ENCODE assay signal across 10 cellular contexts in genomic region chr6:52157301-52157930, GRCh38. TPM values are rescaled to one million over a fixed set of nuclear protein-coding genes. Genes with fewer than 3 reads are reported as not detected.
DNase-seq lines count a peak whose midpoint lies in the region; ATAC-seq, FAIRE-seq and TF ChIP-seq lines count a peak whose summit lies in the region.
"Had no signal": no experiment of that assay in that cellular context is flagged by ENCODE, and none has a peak within 500 bp of the region (broad histone marks: within the 10 kb centered on the region; RNA-seq: fewer than 3 reads in every experiment).

No MANE protein-coding gene starts in this region.

- intact Hi-C loops in adrenal gland (cut with DNase I): no loop called here

- H3K27ac ChIP-seq in GM23338 (ENCODE audit: low read depth) (no peak overlapping the region), small intestine (ENCODE audit: low read depth in 1 of 2, low read length in 1 of 2) (no peak overlapping the region), adrenal gland (no peak overlapping the region)
- H3K27ac ChIP-seq: HL-60 had no signal

- H3K4me1 ChIP-seq in GM23338 (ENCODE audit: insufficient read depth) (peaks cover 41% of the 10 kb centered on the region), small intestine (ENCODE audit: control insufficient read depth in 2 of 2, insufficient read depth in 1 of 2, low read depth in 1 of 2, low read length in 1 of 2) (no peaks in the 10 kb centered on the region), adrenal gland (replicated peaks in 1 of 2) (no peaks in the 10 kb centered on the region)

- no peak for FAIRE-seq in small intestine (lab: Jason Lieb, UNC)

- H3K9me3 ChIP-seq in MG63: no peaks in the 10 kb centered on the region; the same call in 1 of the 2 replicates
- no peaks in the 10 kb centered on the region for H3K9me3 ChIP-seq in small intestine (ENCODE audit: control insufficient read depth, low read depth)
- H3K9me3 ChIP-seq in adrenal gland (replicated peaks in 1 of 3): no peaks in the 10 kb centered on the region

- peaks cover 43% of the 10 kb centered on the region for H3K4me1 Mint-ChIP-seq in GM23338
- H3K4me1 Mint-ChIP-seq in WTC11: peaks cover 51% of the 10 kb centered on the region

- ATAC-seq in GM18520 (IDR thresholded peaks at IDR 0.05; ENCODE audit: unreplicated experiment): peak; percentile 62
- ATAC-seq in GM23338: no peak
- no peak for ATAC-seq in WTC11

- peaks cover 24% of the 10 kb centered on the region for H3K9me3 Mint-ChIP-seq in GM23338
- peaks cover 37% of the 10 kb centered on the region for H3K9me3 Mint-ChIP-seq in WTC11

- POLR2A ChIA-PET in WTC11 (lab: Charles Lee): no interaction called here

- peaks cover 5% of the 10 kb centered on the region; the same call in 1 of the 2 replicates for H3K9me2 ChIP-seq in GM23338 (ENCODE audit: insufficient read depth)

- CTCF ChIA-PET in WTC11 (lab: Charles Lee): interaction anchor here (0.6 to 1.7 kb wide), 2 partner anchors 107 to 862 kb away, joined by 3 to 7 read pairs; no protein-coding TSS in a partner anchor

- no peak for TF ChIP-seq POLR2A in adrenal gland (IDR thresholded peaks at IDR 0.05)

- H3K79me2 ChIP-seq in GM23338 (replicated peaks; ENCODE audit: insufficient read depth): no peaks in the 10 kb centered on the region

- H3K36me3 ChIP-seq in GM23338 (ENCODE audit: insufficient read depth): no peaks in the 10 kb centered on the region
- H3K36me3 ChIP-seq in MG63: no peaks in the 10 kb centered on the region
- H3K36me3 ChIP-seq in small intestine (ENCODE audit: control insufficient read depth in 2 of 2, insufficient read depth in 2 of 2, low read length in 2 of 2): no peaks in the 10 kb centered on the region
- no peaks in the 10 kb centered on the region for H3K36me3 ChIP-seq in adrenal gland (replicated peaks in 1 of 2)

- DNase-seq in GM23338 (ENCODE audit: low spot score): no peak
- DNase-seq in MG63: peak; percentile 45
- peak; percentile 11 to 89 for DNase-seq in lung microvascular endothelial cell (ENCODE audit: low read depth in 2 of 2)
- no peak for DNase-seq in WTC11 (ENCODE audit: low spot score)
- DNase-seq in small intestine: no peak
- no peak for DNase-seq in NAMALWA (ENCODE audit: low spot score)
- no peak for DNase-seq in adrenal gland

- H3K27ac Mint-ChIP-seq in GM23338 (0 out of 2 replicates have a peak overlapping the region, but pooled peaks have one; percentile 5), WTC11 (no peak overlapping the region)

- H3K36me3 Mint-ChIP-seq in GM23338 (ENCODE audit: low read depth) (peaks cover 16% of the 10 kb centered on the region; the same call in 2 of the 3 replicates), WTC11 (peaks cover 32% of the 10 kb centered on the region)

- 56 to 65% (median 62%) methylated on average over 7 of the region's 7 CpGs for WGBS in small intestine, 3 donors
- WGBS in adrenal gland, 4 donors: 47 to 63% (median 59%) methylated on average over 7 of the region's 7 CpGs

- no peaks in the 10 kb centered on the region for H3K27me3 ChIP-seq in GM23338 (ENCODE audit: insufficient read depth)
- H3K27me3 ChIP-seq in MG63: peaks cover 27% of the 10 kb centered on the region
- H3K27me3 ChIP-seq in small intestine (ENCODE audit: control insufficient read depth in 2 of 2, insufficient read depth in 2 of 2, low read length in 2 of 2): peaks cover 0 to 2% of the 10 kb centered on the region in 2 donors
- no peaks in the 10 kb centered on the region for H3K27me3 ChIP-seq in adrenal gland

- H3K4me3 Mint-ChIP-seq in GM23338 (no peak overlapping the region), WTC11 (no peak overlapping the region)

- H2AFZ ChIP-seq in GM23338: peak overlapping the region; percentile 4

- peak overlapping the region; percentile 21; the same call in 1 of the 2 replicates for H3K4me2 ChIP-seq in GM23338

- no peaks in the 10 kb centered on the region for H3F3A ChIP-seq in GM23338 (replicated peaks; ENCODE audit: low read depth)

- H3K4me3 ChIP-seq in GM23338 (no peak overlapping the region), MG63 (no peak overlapping the region), small intestine (ENCODE audit: low read depth in 1 of 2, low read length in 2 of 2) (no peak overlapping the region), adrenal gland (no peak overlapping the region)

- TF ChIP-seq CTCF in GM23338 (conservative IDR thresholded peaks at IDR 0.05; ENCODE audit: low read depth in 2 of 2) (no peak), WTC11 (IDR thresholded peaks at IDR 0.05) (no peak), adrenal gland (IDR thresholded peaks at IDR 0.05) (no peak)

- H4K20me1 ChIP-seq in GM23338 (replicated peaks; ENCODE audit: insufficient read depth): no peaks in the 10 kb centered on the region

- H3K27me3 Mint-ChIP-seq in GM23338 (ENCODE audit: insufficient read depth, low read depth, poor library complexity): peaks cover 2% of the 10 kb centered on the region
- H3K27me3 Mint-ChIP-seq in WTC11 (ENCODE audit: low read depth): no peaks in the 10 kb centered on the region; the same call in 1 of the 2 replicates

TF ChIP-seq in GM23338, 12 proteins besides CTCF, POLR2A, EP300 and RAD21 (continues in another document):
- TF ChIP-seq STAT1 (IDR thresholded peaks at IDR 0.05; ENCODE audit: unreplicated experiment): no peak
- TF ChIP-seq CREB1 (CRISPR knock-in tag; IDR thresholded peaks at IDR 0.05; ENCODE audit: low read depth): no peak
- no peak for TF ChIP-seq NANOG (IDR thresholded peaks at IDR 0.05; ENCODE audit: borderline replicate concordance)
- no peak for TF ChIP-seq JUNB (IDR thresholded peaks at IDR 0.05; ENCODE audit: unreplicated experiment)
- TF ChIP-seq ETS1 (IDR thresholded peaks at IDR 0.05): no peak
- no peak for TF ChIP-seq EZH2phosphoT487 (IDR thresholded peaks at IDR 0.05; ENCODE audit: unreplicated experiment)
- TF ChIP-seq ZNF331 (CRISPR knock-in tag; IDR thresholded peaks at IDR 0.05; ENCODE audit: low read depth): no peak
- no peak for TF ChIP-seq POLR2AphosphoS5 (IDR thresholded peaks at IDR 0.05; ENCODE audit: low read depth)
- TF ChIP-seq ZNF114 (CRISPR knock-in tag; IDR thresholded peaks at IDR 0.05): no peak

TF ChIP-seq in WTC11, 78 proteins besides CTCF, POLR2A, EP300 and RAD21 (continues in another document):
- TF ChIP-seq JAZF1 (CRISPR knock-in tag; IDR thresholded peaks at IDR 0.05): no peak
- TF ChIP-seq, protein P1, sequence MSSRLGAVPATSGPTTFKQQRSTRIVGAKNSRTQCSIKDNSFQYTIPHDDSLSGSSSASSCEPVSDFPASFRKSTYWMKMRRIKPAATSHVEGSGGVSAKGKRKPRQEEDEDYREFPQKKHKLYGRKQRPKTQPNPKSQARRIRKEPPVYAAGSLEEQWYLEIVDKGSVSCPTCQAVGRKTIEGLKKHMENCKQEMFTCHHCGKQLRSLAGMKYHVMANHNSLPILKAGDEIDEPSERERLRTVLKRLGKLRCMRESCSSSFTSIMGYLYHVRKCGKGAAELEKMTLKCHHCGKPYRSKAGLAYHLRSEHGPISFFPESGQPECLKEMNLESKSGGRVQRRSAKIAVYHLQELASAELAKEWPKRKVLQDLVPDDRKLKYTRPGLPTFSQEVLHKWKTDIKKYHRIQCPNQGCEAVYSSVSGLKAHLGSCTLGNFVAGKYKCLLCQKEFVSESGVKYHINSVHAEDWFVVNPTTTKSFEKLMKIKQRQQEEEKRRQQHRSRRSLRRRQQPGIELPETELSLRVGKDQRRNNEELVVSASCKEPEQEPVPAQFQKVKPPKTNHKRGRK (CRISPR knock-in tag; IDR thresholded peaks at IDR 0.05; ENCODE audit: borderline replicate concordance): no peak
- TF ChIP-seq ZNF416 (CRISPR knock-in tag; IDR thresholded peaks at IDR 0.05): no peak
- TF ChIP-seq NFE2L1 (CRISPR knock-in tag; IDR thresholded peaks at IDR 0.05): no peak
- no peak for TF ChIP-seq ETV6 (CRISPR knock-in tag; IDR thresholded peaks at IDR 0.05)
- TF ChIP-seq ZNF396 (CRISPR knock-in tag; IDR thresholded peaks at IDR 0.05; ENCODE audit: borderline replicate concordance): no peak
- TF ChIP-seq FOXK1 (CRISPR knock-in tag; IDR thresholded peaks at IDR 0.05): no peak
- no peak for TF ChIP-seq SOX15 (CRISPR knock-in tag; IDR thresholded peaks at IDR 0.05)
- no peak for TF ChIP-seq ZBTB21 (CRISPR knock-in tag; IDR thresholded peaks at IDR 0.05; ENCODE audit: borderline replicate concordance)
- TF ChIP-seq NFYB (CRISPR knock-in tag; conservative IDR thresholded peaks at IDR 0.05; ENCODE audit: low read depth): no peak
- TF ChIP-seq MLX (CRISPR knock-in tag; IDR thresholded peaks at IDR 0.05): no peak
- no peak for TF ChIP-seq CBFB (CRISPR knock-in tag; IDR thresholded peaks at IDR 0.05; ENCODE audit: low read depth)
- no peak for TF ChIP-seq ELF4 (CRISPR knock-in tag; IDR thresholded peaks at IDR 0.05; ENCODE audit: low read depth)

RNA-seq across cellular contexts. Expression of gene IL17A, which starts 28.8 kb away (rescaled TPM):
- total RNA-seq in GM23338 (2014; rRNA removed; shearing (Covaris generic)): not detected in 2 replicates
- polyA plus RNA-seq in GM23338 (2016; fragmentation: Nextera tagmentation; extraction: Ambion mirVana): not detected in 2 replicates
- not detected in 2 replicates for total RNA-seq in MG63 (2014; rRNA removed; shearing (Covaris generic); ENCODE audit: low replicate concordance)
- total RNA-seq in lung microvascular endothelial cell: not detected in 2 replicates
- total RNA-seq in WTC11 (2021): not detected in 3 replicates
- polyA plus RNA-seq in small intestine: under 1 TPM in 1 of 3 donors, not detected in 2; 0.03 TPM
- total RNA-seq in adrenal gland: not detected
- not detected for polyA plus RNA-seq in adrenal gland
- total RNA-seq: urinary bladder had no signal
- polyA plus RNA-seq: urinary bladder had no signal

Comparison
In these comparisons a context has a peak if more than half of its experiments do, and no peak if none do; other contexts are left out.
1. DNase-seq: peak in MG63 (single experiment) and lung microvascular endothelial cell (2 of 2); none in GM23338 (single experiment), WTC11 (single experiment), small intestine (single experiment), NAMALWA (single experiment) and adrenal gland (0 of 7).